Comparison of ENCODE assay signal across 18 cellular contexts in genomic region chr19:45578861-45579260, GRCh38. TPM values are rescaled to one million over a fixed set of nuclear protein-coding genes. Genes with fewer than 3 reads are reported as not detected.
DNase-seq lines count a peak whose midpoint lies in the region; ATAC-seq and TF ChIP-seq lines count a peak whose summit lies in the region.
"Had no signal": no experiment of that assay in that cellular context is flagged by ENCODE, and none has a peak within 500 bp of the region (broad histone marks: within the 10 kb centered on the region; RNA-seq: fewer than 3 reads in every experiment).

No MANE protein-coding gene starts in this region.

- H3K4me1 Mint-ChIP-seq in activated T-cell treated with anti-CD3 and anti-CD28 coated beads, Interleukin-2, amount 50 U/mL, for 72 hours (ENCODE audit: low read depth): peaks cover 30% of the 10 kb centered on the region

- H3K27ac ChIP-seq in AG04450 (ENCODE audit: low read depth, low read length): peak overlapping the region; percentile 21
- H3K27ac ChIP-seq in HUES64 (ENCODE audit: low read depth, low read length): no peak overlapping the region
- H3K27ac ChIP-seq: ovary had no signal

- H3K9ac ChIP-seq in HUES64 (ENCODE audit: low read depth, low read length): 0 out of 2 replicates have a peak overlapping the region, but pooled peaks have one; percentile 14

- no peak for DNase-seq in AG04450 (ENCODE audit: low read depth, low spot score)
- peak; percentile 82 for DNase-seq in cerebellar cortex (ENCODE audit: low spot score)
- DNase-seq in kidney tubule cell (ENCODE audit: low spot score): peak; percentile 11
- DNase-seq in CD1c-positive myeloid dendritic cell (ENCODE audit: extremely low spot score): no peak
- no peak for DNase-seq in DMS153 treated with DMSO at 0.1 percent for 48 hours (lab: John Stamatoyannopoulos, UW; ENCODE audit: unreplicated experiment)
- DNase-seq in activated T-cell treated with anti-CD3 and anti-CD28 coated beads, Interleukin-2, amount 50 U/mL, for 72 hours: no peak
- DNase-seq: activated CD8-positive, alpha-beta T cell treated with anti-CD3 and anti-CD28 coated beads for 36 hours; adrenal gland; AML-193; DMS153; NCI-H146; ovary; stimulated activated CD4-positive, alpha-beta T cell treated with anti-CD3 and anti-CD28 coated beads, Interleukin-12 subunit alpha, Interleukin-12 subunit beta, amount 100 ng/mL, for 4 hours; stimulated activated naive CD8-positive, alpha-beta T cell treated with anti-CD3 and anti-CD28 coated beads, Interleukin-15, Interleukin-2, amounts not matched to agents 100 U/mL and 50 U/mL, for 24 hours had no signal

- ATAC-seq in activated T-cell treated with anti-CD3 and anti-CD28 coated beads, Interleukin-2, amount 50 U/mL, for 72 hours (replicated peaks in 1 of 2): no peak
- no peak for ATAC-seq in GM19324 (IDR thresholded peaks at IDR 0.05; ENCODE audit: low FRiP score, unreplicated experiment)
- ATAC-seq: activated CD8-positive, alpha-beta T cell treated with anti-CD3 and anti-CD28 coated beads for 36 hours; stimulated activated naive CD8-positive, alpha-beta T cell treated with anti-CD3 and anti-CD28 coated beads, Interleukin-15, Interleukin-2, amounts not matched to agents 100 U/mL and 50 U/mL, for 24 hours had no signal

- CTCF ChIA-PET in AG04450 (lab: Charles Lee): no interaction called here

- POLR2A ChIA-PET in AG04450 (lab: Yijun Ruan, JAX): no interaction called here

- WGBS in HUES64: 92% methylated on average over 5 of the region's 5 CpGs

- H3K4me1 ChIP-seq in HUES64 (ENCODE audit: insufficient read depth, low read length): peaks cover 13% of the 10 kb centered on the region

- H3K4me3 ChIP-seq in AG04450 (ENCODE audit: low read depth, low read length): no peak overlapping the region
- no peak overlapping the region for H3K4me3 ChIP-seq in HUES64 (ENCODE audit: low read length)
- H3K4me3 ChIP-seq: adrenal gland, ovary had no signal

- H3K36me3 Mint-ChIP-seq in activated T-cell treated with anti-CD3 and anti-CD28 coated beads, Interleukin-2, amount 50 U/mL, for 72 hours (ENCODE audit: insufficient read depth in 2 of 2): peaks cover 2 to 5% of the 10 kb centered on the region in 2 donors

- H3K27me3 ChIP-seq in AG04450 (ENCODE audit: control insufficient read depth, insufficient read depth, low read length) (no peaks in the 10 kb centered on the region), HUES64 (ENCODE audit: insufficient read depth, low read length) (no peaks in the 10 kb centered on the region)
- H3K27me3 ChIP-seq: adrenal gland, ovary had no signal

- no peak for TF ChIP-seq CTCF in AG04450 (IDR thresholded peaks at IDR 0.05; ENCODE audit: low read depth, low read length)

- H3K4me3 Mint-ChIP-seq in activated T-cell treated with anti-CD3 and anti-CD28 coated beads, Interleukin-2, amount 50 U/mL, for 72 hours: no peak overlapping the region
- H3K4me3 Mint-ChIP-seq: activated CD8-positive, alpha-beta T cell treated with anti-CD3 and anti-CD28 coated beads for 36 hours had no signal

- no peaks in the 10 kb centered on the region for H3K27me3 Mint-ChIP-seq in activated T-cell treated with anti-CD3 and anti-CD28 coated beads, Interleukin-2, amount 50 U/mL, for 72 hours (ENCODE audit: low read depth)
- H3K27me3 Mint-ChIP-seq: activated CD8-positive, alpha-beta T cell treated with anti-CD3 and anti-CD28 coated beads for 36 hours had no signal

- no peaks in the 10 kb centered on the region for H3K9me3 ChIP-seq in AG04450 (ENCODE audit: control insufficient read depth, insufficient read depth, low read length)
- no peaks in the 10 kb centered on the region for H3K9me3 ChIP-seq in HUES64 (ENCODE audit: insufficient read depth, low read depth, low read length)
- H3K9me3 ChIP-seq: adrenal gland, ovary had no signal

- no peaks in the 10 kb centered on the region for H3K9me3 Mint-ChIP-seq in activated T-cell treated with anti-CD3 and anti-CD28 coated beads, Interleukin-2, amount 50 U/mL, for 72 hours
- H3K9me3 Mint-ChIP-seq: activated CD8-positive, alpha-beta T cell treated with anti-CD3 and anti-CD28 coated beads for 36 hours had no signal

- no peaks in the 10 kb centered on the region for H3K36me3 ChIP-seq in HUES64 (ENCODE audit: insufficient read depth, low read length)
- H3K36me3 ChIP-seq: adrenal gland, ovary had no signal

- H3K27ac Mint-ChIP-seq in activated T-cell treated with anti-CD3 and anti-CD28 coated beads, Interleukin-2, amount 50 U/mL, for 72 hours: no peak overlapping the region
- H3K27ac Mint-ChIP-seq: activated CD8-positive, alpha-beta T cell treated with anti-CD3 and anti-CD28 coated beads for 36 hours had no signal

RNA-seq across cellular contexts. Expression of gene OPA3, which starts 5.7 kb away (rescaled TPM):
- polyA plus RNA-seq in AG04450 (2011; rRNA removed): 12.2 and 13.3 TPM in 2 replicates
- 8.7 and 14.2 TPM in 2 replicates for polyA minus RNA-seq in AG04450 (2011; rRNA and poly(A)+ RNA removed)
- polyA plus RNA-seq in HUES64 (2013, experiment 1 of 2): 7.7 TPM
- polyA plus RNA-seq in HUES64 (2013, experiment 2 of 2): 9.9 TPM
- 10 to 100 TPM; 10.3 to 12.6 TPM for total RNA-seq in activated T-cell treated with anti-CD3 and anti-CD28 coated beads, Interleukin-2, amount 50 U/mL, for 72 hours

RNA-seq across cellular contexts. Expression of gene GPR4, which starts 23.2 kb away (rescaled TPM):
- polyA plus RNA-seq in AG04450 (2011; rRNA removed): not detected in 2 replicates
- not detected in 2 replicates for polyA minus RNA-seq in AG04450 (2011; rRNA and poly(A)+ RNA removed)
- polyA plus RNA-seq in HUES64 (2013, experiment 1 of 2): 0.35 TPM
- 0.25 TPM for polyA plus RNA-seq in HUES64 (2013, experiment 2 of 2)
- under 1 TPM in 1 of 2 donors, not detected in 1; 0.07 TPM for total RNA-seq in activated T-cell treated with anti-CD3 and anti-CD28 coated beads, Interleukin-2, amount 50 U/mL, for 72 hours
- total RNA-seq: activated CD8-positive, alpha-beta T cell treated with anti-CD3 and anti-CD28 coated beads for 36 hours; epithelial cell of proximal tubule; kidney epithelial cell had no signal

Comparison
In these comparisons a context has a peak if more than half of its experiments do, and no peak if none do; other contexts are left out.
1. DNase-seq: peak in cerebellar cortex (single experiment) and kidney tubule cell (single experiment); none in AG04450 (single experiment), CD1c-positive myeloid dendritic cell (single experiment), DMS153 treated with DMSO at 0.1 percent for 48 hours (single experiment) and activated T-cell treated with anti-CD3 and anti-CD28 coated beads, Interleukin-2, amount 50 U/mL, for 72 hours (0 of 2).